Comparison of ENCODE assay signal across 8 cellular contexts in genomic region chr1:61337981-61338848, GRCh38.
DNase-seq lines count a peak whose midpoint lies in the region; ATAC-seq and TF ChIP-seq lines count a peak whose summit lies in the region.

No MANE protein-coding gene starts in this region.

- H3K4me3 Mint-ChIP-seq in nephron progenitor cell = peak overlapping the region; percentile 45
- no peak overlapping the region for H3K4me3 Mint-ChIP-seq in activated T-cell treated with anti-CD3 and anti-CD28 coated beads, Interleukin-2, amount 50 U/mL, for 24 hours

- H3K9me3 ChIP-seq in MM.1S (replicated peaks; ENCODE audit: insufficient read depth, low read length) = no peaks in the 10 kb centered on the region

- H3K27ac Mint-ChIP-seq in nephron progenitor cell = peak overlapping the region; percentile 89
- H3K27ac Mint-ChIP-seq in activated T-cell treated with anti-CD3 and anti-CD28 coated beads, Interleukin-2, amount 50 U/mL, for 24 hours = no peak overlapping the region

- H3K9me3 Mint-ChIP-seq in nephron progenitor cell = no peaks in the 10 kb centered on the region
- H3K9me3 Mint-ChIP-seq in activated T-cell treated with anti-CD3 and anti-CD28 coated beads, Interleukin-2, amount 50 U/mL, for 24 hours = no peaks in the 10 kb centered on the region

- H3K9ac ChIP-seq in MM.1S (ENCODE audit: low read length) = no peak overlapping the region

- H3K27ac ChIP-seq in MM.1S (ENCODE audit: low read length) = no peak overlapping the region

- H3K4me3 ChIP-seq in MM.1S (ENCODE audit: low read length) = no peak overlapping the region

- peak; percentile 99 for ATAC-seq in SK-N-SH treated with all-trans-retinoic acid at 6 μM for 48 hours
- ATAC-seq in HG03460 (IDR thresholded peaks at IDR 0.05; ENCODE audit: unreplicated experiment) = no peak

- H4K20me1 ChIP-seq in MM.1S (ENCODE audit: insufficient read depth, low read length) = no peaks in the 10 kb centered on the region

- H3K79me2 ChIP-seq in MM.1S (ENCODE audit: low read length) = no peaks in the 10 kb centered on the region

- H2AFZ ChIP-seq in MM.1S (ENCODE audit: low read length) = no peak overlapping the region

- no peaks in the 10 kb centered on the region for H3K27me3 Mint-ChIP-seq in nephron progenitor cell (ENCODE audit: low read depth, poor library complexity)
- no peaks in the 10 kb centered on the region for H3K27me3 Mint-ChIP-seq in activated T-cell treated with anti-CD3 and anti-CD28 coated beads, Interleukin-2, amount 50 U/mL, for 24 hours

- H3K36me3 Mint-ChIP-seq in nephron progenitor cell (ENCODE audit: low read depth) = no peaks in the 10 kb centered on the region
- H3K36me3 Mint-ChIP-seq in activated T-cell treated with anti-CD3 and anti-CD28 coated beads, Interleukin-2, amount 50 U/mL, for 24 hours (ENCODE audit: low read depth) = no peaks in the 10 kb centered on the region

- DNase-seq in DMS53 (lab: John Stamatoyannopoulos, UW) (peak; percentile 96), MM.1S (no peak), fibroblast of the conjunctiva (ENCODE audit: low read depth) (peak; percentile 81), nephron progenitor cell (peak; percentile 28), activated gamma-delta T cell (lab: John Stamatoyannopoulos, UW) (no peak)
- no peak for DNase-seq in activated T-cell treated with anti-CD3 and anti-CD28 coated beads, Interleukin-2, amount 50 U/mL, for 24 hours

- TF ChIP-seq CTCF in MM.1S (IDR thresholded peaks at IDR 0.05; ENCODE audit: low read length) (peak; percentile 57), nephron progenitor cell (IDR thresholded peaks at IDR 0.05) (peak; percentile 49)

- H3K27me3 ChIP-seq in MM.1S (replicated peaks; ENCODE audit: insufficient read depth, low read length) = no peaks in the 10 kb centered on the region

- no peak overlapping the region for H3K4me2 ChIP-seq in MM.1S (ENCODE audit: low read depth, low read length)

- no peaks in the 10 kb centered on the region for H3F3A ChIP-seq in MM.1S (ENCODE audit: insufficient read depth, low read length)

- H3K36me3 ChIP-seq in MM.1S (replicated peaks; ENCODE audit: insufficient read depth, low read length) = no peaks in the 10 kb centered on the region

- no peaks in the 10 kb centered on the region for H3K9me2 ChIP-seq in MM.1S (replicated peaks; ENCODE audit: insufficient read depth, low read length)

- H3K4me1 Mint-ChIP-seq in nephron progenitor cell = peaks cover 34% of the 10 kb centered on the region
- H3K4me1 Mint-ChIP-seq in activated T-cell treated with anti-CD3 and anti-CD28 coated beads, Interleukin-2, amount 50 U/mL, for 24 hours (ENCODE audit: low read depth) = peaks cover 3% of the 10 kb centered on the region

- no peaks in the 10 kb centered on the region for H3K4me1 ChIP-seq in MM.1S (ENCODE audit: low read length)

TF ChIP-seq in SK-N-SH treated with all-trans-retinoic acid at 6 μM for 48 hours, 23 proteins besides CTCF, POLR2A, EP300 and RAD21 (continues in another document):
- no peak for TF ChIP-seq GLIS3 (CRISPR knock-in tag; IDR thresholded peaks at IDR 0.05)
- no peak for TF ChIP-seq ESRRG (CRISPR knock-in tag; IDR thresholded peaks at IDR 0.05)
- TF ChIP-seq ARNTL (CRISPR knock-in tag; IDR thresholded peaks at IDR 0.05; ENCODE audit: borderline replicate concordance, low read depth) = no peak
- TF ChIP-seq ZFP3 (CRISPR knock-in tag; IDR thresholded peaks at IDR 0.05) = peak; percentile 42; the same call in 1 of the 2 replicates
- TF ChIP-seq ZNF70 (CRISPR knock-in tag; IDR thresholded peaks at IDR 0.05) = no peak
- TF ChIP-seq ZNF8 (CRISPR knock-in tag; IDR thresholded peaks at IDR 0.05) = no peak
- no peak for TF ChIP-seq TCF4 (CRISPR knock-in tag; IDR thresholded peaks at IDR 0.05; ENCODE audit: borderline replicate concordance)
- no peak for TF ChIP-seq TSHZ2 (CRISPR knock-in tag; IDR thresholded peaks at IDR 0.05)
- TF ChIP-seq CSRNP3 (CRISPR knock-in tag; IDR thresholded peaks at IDR 0.05) = no peak
- TF ChIP-seq OSR1 (CRISPR knock-in tag; IDR thresholded peaks at IDR 0.05) = no peak
- TF ChIP-seq ZFP30 (CRISPR knock-in tag; IDR thresholded peaks at IDR 0.05) = no peak
- no peak for TF ChIP-seq BACH2 (CRISPR knock-in tag; IDR thresholded peaks at IDR 0.05; ENCODE audit: borderline replicate concordance)
- TF ChIP-seq ZNF565 (CRISPR knock-in tag; conservative IDR thresholded peaks at IDR 0.05; ENCODE audit: low read depth) = no peak
- no peak for TF ChIP-seq POU6F1 (CRISPR knock-in tag; IDR thresholded peaks at IDR 0.05; ENCODE audit: borderline replicate concordance, low read depth)
- no peak for TF ChIP-seq TOX (CRISPR knock-in tag; IDR thresholded peaks at IDR 0.05; ENCODE audit: borderline replicate concordance)
- 0 out of 2 replicates have a peak, but pooled peaks have one; percentile 34 for TF ChIP-seq ISL1 (CRISPR knock-in tag; IDR thresholded peaks at IDR 0.05)
- 0 out of 2 replicates have a peak, but pooled peaks have one; percentile 39 for TF ChIP-seq CSDC2 (CRISPR knock-in tag; IDR thresholded peaks at IDR 0.05)
- no peak for TF ChIP-seq PPARA (CRISPR knock-in tag; IDR thresholded peaks at IDR 0.05; ENCODE audit: borderline replicate concordance)
- TF ChIP-seq SNAI2 (CRISPR knock-in tag; IDR thresholded peaks at IDR 0.05) = no peak
- TF ChIP-seq CREB5 (CRISPR knock-in tag; IDR thresholded peaks at IDR 0.05; ENCODE audit: low read depth) = peak; percentile 76
- no peak for TF ChIP-seq ZC3H10 (CRISPR knock-in tag; IDR thresholded peaks at IDR 0.05)

Comparison
In these comparisons a context has a peak if more than half of its experiments do, and no peak if none do; other contexts are left out.
1. DNase-seq: peak in DMS53 (single experiment), fibroblast of the conjunctiva (single experiment) and nephron progenitor cell (single experiment); none in MM.1S (single experiment), activated T-cell treated with anti-CD3 and anti-CD28 coated beads, Interleukin-2, amount 50 U/mL, for 24 hours (single experiment) and activated gamma-delta T cell (single experiment).